8 cellular contexts compared by ENCODE assay signal in the genomic region with DNA sequence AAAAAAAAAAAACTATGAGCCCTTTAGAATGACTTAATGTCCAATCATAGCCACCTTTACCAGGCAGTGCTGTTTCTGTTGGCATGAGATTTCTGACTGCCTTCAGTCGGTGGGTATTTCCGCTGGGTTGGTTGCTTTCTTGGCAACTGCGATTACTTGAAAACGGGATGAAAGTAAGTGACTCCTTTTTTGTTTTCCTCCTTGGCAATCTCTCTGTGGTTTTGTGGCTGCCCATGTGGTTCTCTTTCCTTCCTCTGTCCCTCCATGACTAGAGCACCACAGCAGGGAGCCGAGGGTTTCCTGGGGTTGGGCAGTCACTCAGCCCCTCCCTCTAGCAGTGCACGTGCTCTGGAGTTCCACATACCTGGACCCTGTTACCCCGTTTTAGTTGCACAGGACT.
DNase-seq lines count a peak whose midpoint lies in the region; ATAC-seq lines count a peak whose summit lies in the region.

No MANE protein-coding gene starts in this region.

- DNase-seq in AML-193 (lab: John Stamatoyannopoulos, UW) = peak; percentile 82 to 84
- DNase-seq in KBM-7 = peak; percentile 84
- peak; percentile 62 for DNase-seq in activated CD8-positive, alpha-beta T cell treated with anti-CD3 and anti-CD28 coated beads, Interleukin-2, amount 10 ng/mL, durations not matched to agents 7 days and 5 days
- peak; percentile 50 for DNase-seq in iris pigment epithelial cell (ENCODE audit: low read depth)
- no peak for DNase-seq in NCI-H1105 (lab: John Stamatoyannopoulos, UW)
- no peak for DNase-seq in NCI-H187 treated with DMSO at 0.1 percent for 48 hours (lab: John Stamatoyannopoulos, UW)

- H3K27ac Mint-ChIP-seq in activated CD8-positive, alpha-beta T cell treated with anti-CD3 and anti-CD28 coated beads, Interleukin-2, amount 10 ng/mL, durations not matched to agents 7 days and 5 days = peak overlapping the region; percentile 31

- CTCF ChIA-PET in activated CD8-positive, alpha-beta T cell treated with anti-CD3 and anti-CD28 coated beads, Interleukin-2, amount 10 ng/mL, durations not matched to agents 7 days and 5 days (lab: Charles Lee) = no interaction called here

- H3K4me3 Mint-ChIP-seq in activated CD8-positive, alpha-beta T cell treated with anti-CD3 and anti-CD28 coated beads, Interleukin-2, amount 10 ng/mL, durations not matched to agents 7 days and 5 days = peak overlapping the region; percentile 34

- POLR2A ChIA-PET in activated CD8-positive, alpha-beta T cell treated with anti-CD3 and anti-CD28 coated beads, Interleukin-2, amount 10 ng/mL, durations not matched to agents 7 days and 5 days (lab: Charles Lee) = no interaction called here

- in situ Hi-C loops in KBM-7 (cut with MboI; ENCODE audit: low pct_unique_long_range_greater_than_20kb, low sequenced_read_pairs) = no loop called here

- ATAC-seq in activated CD8-positive, alpha-beta T cell treated with anti-CD3 and anti-CD28 coated beads, Interleukin-2, amount 10 ng/mL, durations not matched to agents 7 days and 5 days = peak; percentile 84
- ATAC-seq in HG03520 (IDR thresholded peaks at IDR 0.05; ENCODE audit: unreplicated experiment) (no peak), GM18520 (IDR thresholded peaks at IDR 0.05; ENCODE audit: unreplicated experiment) (no peak)

- peaks cover 31% of the 10 kb centered on the region for H3K27me3 Mint-ChIP-seq in activated CD8-positive, alpha-beta T cell treated with anti-CD3 and anti-CD28 coated beads, Interleukin-2, amount 10 ng/mL, durations not matched to agents 7 days and 5 days (ENCODE audit: low read depth)

- peaks cover 60% of the 10 kb centered on the region for H3K4me1 Mint-ChIP-seq in activated CD8-positive, alpha-beta T cell treated with anti-CD3 and anti-CD28 coated beads, Interleukin-2, amount 10 ng/mL, durations not matched to agents 7 days and 5 days (ENCODE audit: low read depth)

- no peaks in the 10 kb centered on the region for H3K36me3 Mint-ChIP-seq in activated CD8-positive, alpha-beta T cell treated with anti-CD3 and anti-CD28 coated beads, Interleukin-2, amount 10 ng/mL, durations not matched to agents 7 days and 5 days (ENCODE audit: low read depth)

- H3K9me3 Mint-ChIP-seq in activated CD8-positive, alpha-beta T cell treated with anti-CD3 and anti-CD28 coated beads, Interleukin-2, amount 10 ng/mL, durations not matched to agents 7 days and 5 days (ENCODE audit: insufficient read depth) = no peaks in the 10 kb centered on the region

Comparison
In these comparisons a context has a peak if more than half of its experiments do, and no peak if none do; other contexts are left out.
1. DNase-seq: peak in AML-193 (2 of 2), KBM-7 (single experiment), activated CD8-positive, alpha-beta T cell treated with anti-CD3 and anti-CD28 coated beads, Interleukin-2, amount 10 ng/mL, durations not matched to agents 7 days and 5 days (single experiment) and iris pigment epithelial cell (single experiment); none in NCI-H1105 (single experiment) and NCI-H187 treated with DMSO at 0.1 percent for 48 hours (single experiment).